ENCODE assay signal across 9 cellular contexts in the genomic region with DNA sequence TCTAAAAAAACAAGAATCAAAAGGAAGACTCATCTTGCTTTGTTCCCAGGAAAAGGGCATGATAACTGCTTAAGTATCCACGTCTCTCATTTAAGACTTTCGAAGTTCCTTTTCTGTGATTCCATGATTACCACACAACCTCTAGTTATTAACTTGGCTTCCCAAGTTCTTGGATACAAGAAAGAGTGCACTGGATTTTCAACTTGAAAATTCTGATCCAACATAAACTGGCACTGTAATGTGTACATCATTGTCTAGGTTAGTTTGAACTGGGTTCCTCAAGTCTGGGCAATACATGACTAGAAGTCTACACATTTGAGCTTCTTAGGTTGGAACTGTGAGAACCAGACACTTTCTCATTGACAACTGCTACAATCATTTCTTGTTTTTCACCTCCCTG. TPM values are rescaled to one million over a fixed set of nuclear protein-coding genes. Genes with fewer than 3 reads are reported as not detected.
DNase-seq lines count a peak whose midpoint lies in the region; ATAC-seq and TF ChIP-seq lines count a peak whose summit lies in the region.
"Had no signal": no experiment of that assay in that cellular context is flagged by ENCODE, and none has a peak within 500 bp of the region (broad histone marks: within the 10 kb centered on the region; RNA-seq: fewer than 3 reads in every experiment).

No MANE protein-coding gene starts in this region.

- no peaks in the 10 kb centered on the region for H3K27me3 ChIP-seq in left ventricle myocardium inferior (ENCODE audit: low read depth)
- no peaks in the 10 kb centered on the region for H3K27me3 ChIP-seq in iPS-20b (ENCODE audit: insufficient read depth, low read length)
- no peaks in the 10 kb centered on the region for H3K27me3 ChIP-seq in upper lobe of left lung

- H3K9ac ChIP-seq in iPS-20b (ENCODE audit: low read depth, low read length): peak overlapping the region; percentile 82; the same call in 1 of the 2 replicates

- no peaks in the 10 kb centered on the region for H3K36me3 ChIP-seq in left ventricle myocardium inferior
- no peaks in the 10 kb centered on the region for H3K36me3 ChIP-seq in iPS-20b (ENCODE audit: insufficient read depth, low read depth, low read length)
- no peaks in the 10 kb centered on the region for H3K36me3 ChIP-seq in upper lobe of left lung

- H3K27ac ChIP-seq in left ventricle myocardium inferior (replicated peaks) (peak overlapping the region; percentile 89), VCaP (peak overlapping the region; percentile 97), iPS-20b (ENCODE audit: low read length) (no peak overlapping the region), upper lobe of left lung (peak overlapping the region in 1 of 4 donors; percentile 90)

- no peak for TF ChIP-seq EP300 in upper lobe of left lung (IDR thresholded peaks at IDR 0.05)

- no peak for TF ChIP-seq POLR2A in upper lobe of left lung (IDR thresholded peaks at IDR 0.05)

- H3K4me1 ChIP-seq in left ventricle myocardium inferior (peaks cover 84% of the 10 kb centered on the region), iPS-20b (ENCODE audit: insufficient read depth, low read length) (peaks cover 7% of the 10 kb centered on the region; the same call in 1 of the 2 replicates), upper lobe of left lung (peaks cover 28 to 59% (median 46%) of the 10 kb centered on the region in 4 donors)

- 28 to 38% methylated on average over 2 of the region's 2 CpGs for WGBS in upper lobe of left lung, 2 donors

- intact Hi-C loops in left ventricle myocardium inferior (cut with micrococcal nuclease) (no loop called here), cardiac septum (cut with DNase I) (loop anchor here (5.0 kb wide), 3 partner anchors 63 to 292 kb away; partner anchors contain the start of genes MIS18BP1 and PRPF39)

- TF ChIP-seq CTCF in left ventricle myocardium inferior (IDR thresholded peaks at IDR 0.05; ENCODE audit: borderline replicate concordance): no peak
- no peak for TF ChIP-seq CTCF in VCaP (conservative IDR thresholded peaks at IDR 0.05)
- TF ChIP-seq CTCF in upper lobe of left lung (IDR thresholded peaks at IDR 0.05): no peak

- ATAC-seq in upper lobe of left lung (ENCODE audit: low FRiP score in 2 of 2): no peak
- ATAC-seq: activated T-cell treated with anti-CD3 and anti-CD28 coated beads, Interleukin-2, amount 50 U/mL, for 4 hours had no signal

- DNase-seq in left ventricle myocardium inferior: no peak
- DNase-seq in cardiac septum (ENCODE audit: low spot score): no peak
- no peak for DNase-seq in upper lobe of left lung
- no peak for DNase-seq in stimulated activated naive CD4-positive, alpha-beta T cell (lab: John Stamatoyannopoulos, UW)
- no peak for DNase-seq in NCI-H2196 treated with DMSO at 0.1 percent for 48 hours (lab: John Stamatoyannopoulos, UW; ENCODE audit: unreplicated experiment)
- no peak for DNase-seq in NOMO-1 (lab: John Stamatoyannopoulos, UW; ENCODE audit: unreplicated experiment in 2 of 2)
- DNase-seq: activated T-cell treated with anti-CD3 and anti-CD28 coated beads, Interleukin-2, amount 50 U/mL, for 4 hours had no signal

- H3K9me3 ChIP-seq in left ventricle myocardium inferior (replicated peaks): no peaks in the 10 kb centered on the region
- H3K9me3 ChIP-seq in iPS-20b (ENCODE audit: insufficient read depth, low read depth, low read length): no peaks in the 10 kb centered on the region
- no peaks in the 10 kb centered on the region for H3K9me3 ChIP-seq in upper lobe of left lung

- H3K4me3 ChIP-seq in left ventricle myocardium inferior (peak overlapping the region; percentile 94), iPS-20b (ENCODE audit: low read length) (peak overlapping the region; percentile 90), upper lobe of left lung (peak overlapping the region in 3 of 4 donors; percentile 90 to 93 (median 90))

RNA-seq across cellular contexts. Expression of gene KLHL28, which starts 1.6 kb away (rescaled TPM):
- total RNA-seq in left ventricle myocardium inferior (10.0 TPM), cardiac septum (11.2 TPM), upper lobe of left lung (10 to 100 TPM in 4 of 6 donors, 1 to 10 TPM in 2; 3.7 to 20.0 (median 12.4) TPM)

RNA-seq across cellular contexts. Expression of gene TOGARAM1, which starts 1.8 kb away (rescaled TPM):
- total RNA-seq in left ventricle myocardium inferior (21.6 TPM), cardiac septum (16.3 TPM), upper lobe of left lung (10 to 100 TPM; 11.3 to 42.3 (median 16.2) TPM)
